In genomic region chr9:135087489-135087791, GRCh38 we compare ENCODE assay signal across 8 cellular contexts. TPM values are rescaled to one million over a fixed set of nuclear protein-coding genes. Genes with fewer than 3 reads are reported as not detected.
DNase-seq lines count a peak whose midpoint lies in the region; ATAC-seq, FAIRE-seq and TF ChIP-seq lines count a peak whose summit lies in the region.

TSS of gene OLFM1 (plus strand) at chr9:135087668. CDS start at chr9:135087990, 322 bp downstream.

- H3K9me3 ChIP-seq in tibial nerve, result no peaks in the 10 kb centered on the region

- H3K27ac Mint-ChIP-seq in mesothelial cell of epicardium, result no peak within 1 kb of the TSS

- no peak for TF ChIP-seq EP300 in tibial nerve (IDR thresholded peaks at IDR 0.05)

- ATAC-seq in GM18909 (IDR thresholded peaks at IDR 0.05; ENCODE audit: poor library complexity, unreplicated experiment), result no peak

- no peak for FAIRE-seq in GM19239 (lab: Jason Lieb, UNC)

- TF ChIP-seq CTCF in mesothelial cell of epicardium (IDR thresholded peaks at IDR 0.05; ENCODE audit: unreplicated experiment) (peak; percentile 47), tibial nerve (IDR thresholded peaks at IDR 0.05) (peak; percentile 55 to 91 (median 84))

- TF ChIP-seq POLR2A in erythroblast (IDR thresholded peaks at IDR 0.05; ENCODE audit: low read length), result no peak
- TF ChIP-seq POLR2A in tibial nerve (IDR thresholded peaks at IDR 0.05), result peak in 1 of 2 donors; percentile 39

- H3K4me1 ChIP-seq in tibial nerve, result peaks cover 0 to 48% (median 14%) of the 10 kb centered on the region in 4 donors

- DNase-seq in AG08395 (ENCODE audit: low spot score) (peak; percentile 84), GM19239 (ENCODE audit: insufficient read length, low spot score) (peak; percentile 40), SK-N-DZ (ENCODE audit: low spot score) (peak; percentile 80), erythroblast (lab: John Stamatoyannopoulos, UW) (peak; percentile 24 to 48), mesothelial cell of epicardium (ENCODE audit: low spot score in 2 of 2, unreplicated experiment in 2 of 2) (peak in 1 of 2 experiments; percentile 72), tibial nerve (ENCODE audit: low spot score in 2 of 2) (peak; percentile 56 to 59), SKM-1 (lab: John Stamatoyannopoulos, UW; ENCODE audit: unreplicated experiment) (no peak)

- H3K27ac ChIP-seq in tibial nerve, result peak within 1 kb of the TSS in 1 of 4 donors; percentile 38

- H3K27me3 Mint-ChIP-seq in mesothelial cell of epicardium (ENCODE audit: low read depth), result peaks cover 88% of the 10 kb centered on the region

- peaks cover 0 to 11% (median 0%) of the 10 kb centered on the region in 3 donors for H3K36me3 ChIP-seq in tibial nerve

- H3K4me1 Mint-ChIP-seq in mesothelial cell of epicardium, result peaks cover 6% of the 10 kb centered on the region

- no peaks in the 10 kb centered on the region for H3K9me3 Mint-ChIP-seq in mesothelial cell of epicardium

- peaks cover 0 to 24% of the 10 kb centered on the region in 2 donors for H3K27me3 ChIP-seq in tibial nerve

- 20% methylated on average over 1 of the region's 40 CpGs; no CpG with 5 or more reads in 1 of the 2 donors for WGBS in tibial nerve, 2 donors

- H3K4me3 Mint-ChIP-seq in mesothelial cell of epicardium, result no peak within 1 kb of the TSS

- H3K4me3 ChIP-seq in tibial nerve, result peak within 1 kb of the TSS; percentile 31 to 58 (median 40)

- H3K36me3 Mint-ChIP-seq in mesothelial cell of epicardium, result no peaks in the 10 kb centered on the region

RNA-seq across cellular contexts. Expression of gene OLFM1, which starts in this region (rescaled TPM):
- 23.3 and 26.1 TPM in 2 replicates for polyA plus RNA-seq in SK-N-DZ (2014; cell fraction: cytosol; rRNA removed)
- polyA plus RNA-seq in SK-N-DZ (2014; cell fraction: nucleus; rRNA removed), result 9.9 and 12.6 TPM in 2 replicates
- total RNA-seq in mesothelial cell of epicardium (0.86 to 2.0 TPM (median 1.4 TPM) in 3 replicates), tibial nerve (10 to 100 TPM; 30.3 to 63.8 (median 38.3) TPM)

Comparison
In these comparisons a context has a peak if more than half of its experiments do, and no peak if none do; other contexts are left out.
1. RNA of gene OLFM1 (total RNA-seq): 30.3 to 63.8 TPM in tibial nerve; 0.86 to 2.0 TPM in mesothelial cell of epicardium; every median in the first group is over 10 times any median in the second.